Comparison of ENCODE assay signal across 20 cellular contexts in genomic region chr12:51639361-51639760, GRCh38. TPM values are rescaled to one million over a fixed set of nuclear protein-coding genes. Genes with fewer than 3 reads are reported as not detected.
DNase-seq lines count a peak whose midpoint lies in the region; ATAC-seq and TF ChIP-seq lines count a peak whose summit lies in the region.
"Had no signal": no experiment of that assay in that cellular context is flagged by ENCODE, and none has a peak within 500 bp of the region (broad histone marks: within the 10 kb centered on the region; RNA-seq: fewer than 3 reads in every experiment).

No MANE protein-coding gene starts in this region.

- no peak overlapping the region for H2BK15ac ChIP-seq in IMR-90 (ENCODE audit: low read depth, low read length)

- H2BK5ac ChIP-seq in IMR-90 (ENCODE audit: low read depth, low read length, poor library complexity, severe bottlenecking), result no peak overlapping the region

- BruUV-seq in MCF 10A (replicated peaks; lab: Mats Ljungman, UMichigan), result no TSS peak
- no TSS peak for BruUV-seq in mammary epithelial cell (replicated peaks; lab: Mats Ljungman, UMichigan)
- BruUV-seq in IMR-90 (replicated peaks; lab: Mats Ljungman, UMichigan), result no TSS peak

- peaks cover 20% of the 10 kb centered on the region for H3K4me1 Mint-ChIP-seq in MCF 10A (ENCODE audit: insufficient read depth, unreplicated experiment)
- H3K4me1 Mint-ChIP-seq in activated naive CD8-positive, alpha-beta T cell treated with anti-CD3 and anti-CD28 coated beads for 36 hours, result no peaks in the 10 kb centered on the region
- H3K4me1 Mint-ChIP-seq: B cell had no signal

- no peaks in the 10 kb centered on the region for H3K36me3 Mint-ChIP-seq in MCF 10A (ENCODE audit: insufficient read depth, unreplicated experiment)
- peaks cover 2% of the 10 kb centered on the region for H3K36me3 Mint-ChIP-seq in activated naive CD8-positive, alpha-beta T cell treated with anti-CD3 and anti-CD28 coated beads for 36 hours

- no peak overlapping the region for H2AK9ac ChIP-seq in IMR-90 (replicated peaks; ENCODE audit: low read depth, low read length, poor library complexity)

- no peak overlapping the region for H2AK5ac ChIP-seq in IMR-90 (ENCODE audit: low read depth, low read length)

- H3K79me1 ChIP-seq in IMR-90 (ENCODE audit: low read depth in 1 of 2, low read length in 2 of 2), result peaks cover 11 to 40% of the 10 kb centered on the region in 2 experiments; a peak in 3 of 4 replicates

- no peak overlapping the region for H4K8ac ChIP-seq in IMR-90 (ENCODE audit: low read depth in 2 of 2, low read length in 2 of 2)

- H3K23ac ChIP-seq in IMR-90 (ENCODE audit: low read depth, low read length), result no peak overlapping the region

- dilution Hi-C loops in mammary epithelial cell (cut with HindIII; ENCODE audit: low sequenced_read_pairs), result no loop called here
- dilution Hi-C loops in IMR-90 (cut with HindIII; ENCODE audit: low sequenced_read_pairs, unreplicated experiment), result no loop called here

- peaks cover 3% of the 10 kb centered on the region; the same call in 1 of the 2 replicates for H3K9me1 ChIP-seq in IMR-90 (ENCODE audit: insufficient read depth, low read length)

- intact Hi-C loops in MCF 10A (cut with micrococcal nuclease), result no loop called here
- intact Hi-C loops in mammary epithelial cell (cut with micrococcal nuclease), result loop anchor here (5.0 kb wide), 1 partner anchor 47 kb away; the partner anchor contains the start of gene SCN8A
- intact Hi-C loops in IMR-90 (cut with micrococcal nuclease), result no loop called here

- in situ Hi-C loops in mammary epithelial cell (cut with MboI; ENCODE audit: low sequenced_read_pairs in 2 of 2), result no loop called here
- in situ Hi-C loops in IMR-90 (cut with MboI; ENCODE audit: low sequenced_read_pairs), result no loop called here

- 83% methylated on average over 5 of the region's 5 CpGs for WGBS in mammary epithelial cell (ENCODE audit: low coverage, missing lambda C conversion rate)
- no CpG with 5 or more reads among the region's 5 CpGs for WGBS in IMR-90 (ENCODE audit: extremely low coverage in 2 of 2, insufficient read length in 1 of 2), 2 experiments

- peak; percentile 26 for DNase-seq in MCF 10A (ENCODE audit: unreplicated experiment)
- no peak for DNase-seq in mammary epithelial cell
- peak; percentile 68 for DNase-seq in IMR-90
- DNase-seq in fibroblast of gingiva (ENCODE audit: low read depth), result peak; percentile 9
- DNase-seq in activated naive CD8-positive, alpha-beta T cell treated with anti-CD3 and anti-CD28 coated beads for 36 hours, result no peak
- no peak for DNase-seq in NCI-H446 (lab: John Stamatoyannopoulos, UW)
- DNase-seq in MM.1S, result no peak
- DNase-seq: DMS79 treated with DMSO at 0.1 percent for 48 hours, GF-D8, GOT3, NCI-H1417, NCI-H187, NCI-H2107, NCI-H510A treated with DMSO at 0.1 percent for 48 hours, NCI-H774, OCI-M1, SHP77 had no signal

- no peak for TF ChIP-seq RAD21 in IMR-90 (IDR thresholded peaks at IDR 0.05; ENCODE audit: low read length)

- no peak overlapping the region for H2AFZ ChIP-seq in mammary epithelial cell (ENCODE audit: low read depth, low read length)
- H2AFZ ChIP-seq in IMR-90 (replicated peaks; ENCODE audit: low read length, poor library complexity), result no peak overlapping the region
- no peak overlapping the region for H2AFZ ChIP-seq in MM.1S (ENCODE audit: low read length)

- H3K4ac ChIP-seq in IMR-90 (ENCODE audit: low read depth, low read length), result no peak overlapping the region

- no peak overlapping the region for H3K56ac ChIP-seq in IMR-90 (ENCODE audit: extremely low read depth, insufficient read depth, low read length)

- H3K14ac ChIP-seq in IMR-90 (replicated peaks; ENCODE audit: low read depth, low read length), result no peak overlapping the region

- TF ChIP-seq CTCF in MCF 10A (IDR thresholded peaks at IDR 0.05; ENCODE audit: unreplicated experiment) (no peak), mammary epithelial cell (conservative IDR thresholded peaks at IDR 0.05 in 1 of 2, IDR thresholded peaks at IDR 0.05 in 1 of 2; ENCODE audit: extremely low read depth in 1 of 2, insufficient read depth in 1 of 2, low read depth in 1 of 2, low read length in 2 of 2) (no peak), IMR-90 (conservative IDR thresholded peaks at IDR 0.05; ENCODE audit: low read depth, low read length) (no peak), MM.1S (IDR thresholded peaks at IDR 0.05; ENCODE audit: low read length) (no peak)

- H3K4me2 ChIP-seq in mammary epithelial cell (ENCODE audit: insufficient read depth, low read depth, low read length) (no peak overlapping the region), IMR-90 (ENCODE audit: low read depth, low read length) (no peak overlapping the region), MM.1S (ENCODE audit: low read depth, low read length) (no peak overlapping the region)

- no peaks in the 10 kb centered on the region for H3K9me2 ChIP-seq in MM.1S (replicated peaks; ENCODE audit: insufficient read depth, low read length)

- no peak overlapping the region for H4K91ac ChIP-seq in IMR-90 (ENCODE audit: insufficient read depth, low read depth, low read length)

- no peak overlapping the region for H3K4me3 ChIP-seq in mammary epithelial cell (replicated peaks in 1 of 3; ENCODE audit: insufficient read depth in 1 of 3, low read depth in 2 of 3, low read length in 3 of 3)
- no peak overlapping the region for H3K4me3 ChIP-seq in IMR-90 (ENCODE audit: insufficient read depth, low read depth, low read length)
- no peak overlapping the region for H3K4me3 ChIP-seq in MM.1S (ENCODE audit: low read length)
- H3K4me3 ChIP-seq: GM12878, SK-N-MC had no signal

- no peak overlapping the region for H3K27ac Mint-ChIP-seq in MCF 10A (ENCODE audit: low read depth, unreplicated experiment)
- H3K27ac Mint-ChIP-seq in activated naive CD8-positive, alpha-beta T cell treated with anti-CD3 and anti-CD28 coated beads for 36 hours, result no peak overlapping the region
- H3K27ac Mint-ChIP-seq: B cell had no signal

- no peaks in the 10 kb centered on the region for H3K27me3 ChIP-seq in mammary epithelial cell (ENCODE audit: insufficient read depth, low read length)
- no peaks in the 10 kb centered on the region for H3K27me3 ChIP-seq in IMR-90 (ENCODE audit: control insufficient read depth, insufficient read depth, low read length)
- no peaks in the 10 kb centered on the region for H3K27me3 ChIP-seq in MM.1S (replicated peaks; ENCODE audit: insufficient read depth, low read length)

- no peak overlapping the region for H3K9ac ChIP-seq in mammary epithelial cell (ENCODE audit: insufficient read depth, low read length)
- no peak overlapping the region for H3K9ac ChIP-seq in IMR-90 (ENCODE audit: low read depth, low read length)
- H3K9ac ChIP-seq in MM.1S (ENCODE audit: low read length), result no peak overlapping the region

- H3F3A ChIP-seq in MM.1S (ENCODE audit: insufficient read depth, low read length), result no peaks in the 10 kb centered on the region

- H3K4me3 Mint-ChIP-seq in MCF 10A (ENCODE audit: unreplicated experiment), result no peak overlapping the region
- no peak overlapping the region for H3K4me3 Mint-ChIP-seq in activated naive CD8-positive, alpha-beta T cell treated with anti-CD3 and anti-CD28 coated beads for 36 hours
- H3K4me3 Mint-ChIP-seq: B cell had no signal

- no peak for ATAC-seq in IMR-90 (ENCODE audit: low read depth)
- ATAC-seq: GM12878 had no signal

- H3K27me3 Mint-ChIP-seq in MCF 10A (ENCODE audit: insufficient read depth, unreplicated experiment), result no peaks in the 10 kb centered on the region
- H3K27me3 Mint-ChIP-seq in activated naive CD8-positive, alpha-beta T cell treated with anti-CD3 and anti-CD28 coated beads for 36 hours, result no peaks in the 10 kb centered on the region

- H4K5ac ChIP-seq in IMR-90 (ENCODE audit: low read depth, low read length), result no peak overlapping the region

- CTCF ChIA-PET in MCF 10A (lab: Yijun Ruan, JAX), result no interaction called here
- CTCF ChIA-PET in mammary epithelial cell (lab: Charles Lee; ENCODE audit: low non-redundant PET), result no interaction called here
- CTCF ChIA-PET in IMR-90 (lab: Yijun Ruan, JAX), result interaction anchor here (0.7 kb wide), 1 partner anchor 354 kb away, joined by 3 read pairs; no protein-coding TSS in a partner anchor

- no peak overlapping the region for H3K27ac ChIP-seq in mammary epithelial cell (ENCODE audit: insufficient read depth, low read depth, low read length)
- no peak overlapping the region for H3K27ac ChIP-seq in IMR-90 (ENCODE audit: insufficient read depth, low read length)
- H3K27ac ChIP-seq in MM.1S (ENCODE audit: low read length), result no peak overlapping the region
- H3K27ac ChIP-seq: SK-N-MC had no signal

- H2BK120ac ChIP-seq in IMR-90 (ENCODE audit: low read depth, low read length), result no peak overlapping the region

- no peaks in the 10 kb centered on the region for H3K79me2 ChIP-seq in mammary epithelial cell (ENCODE audit: insufficient read depth, low read length)
- no peaks in the 10 kb centered on the region for H3K79me2 ChIP-seq in MM.1S (ENCODE audit: low read length)

- H4K20me1 ChIP-seq in mammary epithelial cell (ENCODE audit: insufficient read depth, low read length) (no peaks in the 10 kb centered on the region), IMR-90 (ENCODE audit: insufficient read depth, low read length) (peaks cover 15% of the 10 kb centered on the region; the same call in 1 of the 2 replicates), MM.1S (ENCODE audit: insufficient read depth, low read length) (no peaks in the 10 kb centered on the region)

- no peak overlapping the region for H2BK20ac ChIP-seq in IMR-90 (ENCODE audit: low read depth, low read length)

- H3K18ac ChIP-seq in IMR-90 (ENCODE audit: low read depth, low read length), result no peak overlapping the region

- no peaks in the 10 kb centered on the region for H3K9me3 ChIP-seq in mammary epithelial cell (replicated peaks; ENCODE audit: insufficient read depth, low read length)
- peaks cover 1% of the 10 kb centered on the region; the same call in 1 of the 2 replicates for H3K9me3 ChIP-seq in IMR-90 (ENCODE audit: control insufficient read depth, insufficient read depth, low read length)
- H3K9me3 ChIP-seq in MM.1S (replicated peaks; ENCODE audit: insufficient read depth, low read length), result no peaks in the 10 kb centered on the region

- no peak for TF ChIP-seq POLR2A in IMR-90 (IDR thresholded peaks at IDR 0.05; ENCODE audit: low read depth, low read length)

- H3K4me1 ChIP-seq in mammary epithelial cell (ENCODE audit: insufficient read depth, low read length), result peaks cover 35% of the 10 kb centered on the region
- H3K4me1 ChIP-seq in IMR-90 (ENCODE audit: control insufficient read depth, insufficient read depth, low read length), result no peaks in the 10 kb centered on the region; the same call in 1 of the 2 replicates
- H3K4me1 ChIP-seq in MM.1S (ENCODE audit: low read length), result no peaks in the 10 kb centered on the region

- no peaks in the 10 kb centered on the region for H3K9me3 Mint-ChIP-seq in MCF 10A (ENCODE audit: unreplicated experiment)
- peaks cover 10% of the 10 kb centered on the region for H3K9me3 Mint-ChIP-seq in activated naive CD8-positive, alpha-beta T cell treated with anti-CD3 and anti-CD28 coated beads for 36 hours

- POLR2A ChIA-PET in MCF 10A (lab: Yijun Ruan, JAX), result no interaction called here
- POLR2A ChIA-PET in IMR-90 (lab: Charles Lee; ENCODE audit: unreplicated experiment), result no interaction called here

- no peaks in the 10 kb centered on the region for H3K36me3 ChIP-seq in mammary epithelial cell (ENCODE audit: insufficient read depth, low read length)
- no peaks in the 10 kb centered on the region for H3K36me3 ChIP-seq in IMR-90 (ENCODE audit: control insufficient read depth, insufficient read depth, low read length)
- H3K36me3 ChIP-seq in MM.1S (replicated peaks; ENCODE audit: insufficient read depth, low read length), result no peaks in the 10 kb centered on the region

RNA-seq across cellular contexts. Expression of gene SCN8A, which starts 48.3 kb away (rescaled TPM):
- total RNA-seq in MCF 10A (2022), result 0.70 and 2.1 TPM in 2 replicates
- total RNA-seq in mammary epithelial cell, result 10 to 100 TPM in 1 of 2 donors, 1 to 10 TPM in 1; 1.1 to 19.2 TPM
- 0.50 TPM for polyA plus RNA-seq in mammary epithelial cell
- polyA minus RNA-seq in mammary epithelial cell, result 2.8 TPM
- total RNA-seq in IMR-90 (2012; rRNA removed), result 14.7 and 19.7 TPM in 2 replicates
- 6.1 and 6.9 TPM in 2 replicates for polyA plus RNA-seq in IMR-90 (2012; rRNA removed)
- polyA plus RNA-seq in IMR-90 (2012; cell fraction: cytosol; rRNA removed), result 2.1 and 2.6 TPM in 2 replicates
- 16.1 and 41.1 TPM in 2 replicates for polyA plus RNA-seq in IMR-90 (2012; cell fraction: nucleus; rRNA removed; ENCODE audit: low replicate concordance)
- under 1 TPM; 0.86 to 0.93 TPM for total RNA-seq in activated naive CD8-positive, alpha-beta T cell treated with anti-CD3 and anti-CD28 coated beads for 36 hours

Comparison
In these comparisons a context has a peak if more than half of its experiments do, and no peak if none do; other contexts are left out.
1. DNase-seq: peak in MCF 10A (single experiment), IMR-90 (single experiment) and fibroblast of gingiva (single experiment); none in mammary epithelial cell (single experiment), activated naive CD8-positive, alpha-beta T cell treated with anti-CD3 and anti-CD28 coated beads for 36 hours (single experiment), NCI-H446 (0 of 2) and MM.1S (single experiment).